ENCODE assay signal across 2 cellular contexts in the genomic region with DNA sequence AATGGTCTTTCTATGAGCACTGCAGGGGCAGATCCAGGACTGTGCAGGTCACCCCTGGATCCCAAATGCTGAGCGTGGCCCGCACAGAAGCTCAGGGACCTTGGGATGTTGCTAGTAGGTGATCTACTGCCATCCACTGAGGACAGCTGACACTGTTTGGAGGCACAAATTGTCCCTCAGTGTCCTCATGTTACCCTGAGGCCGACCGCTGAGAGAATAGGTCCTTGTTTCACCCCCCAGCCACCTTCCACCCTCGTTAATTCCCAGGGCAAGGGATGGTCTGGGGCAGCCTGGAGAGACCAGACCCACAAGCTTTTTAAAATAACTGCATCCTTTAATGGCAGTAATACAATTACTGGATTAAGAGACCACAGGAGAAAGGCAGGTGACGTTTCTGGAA.
TF ChIP-seq lines count a peak whose summit lies in the region.

No MANE protein-coding gene starts in this region.

TF ChIP-seq in HepG2, 621 proteins besides CTCF, POLR2A, EP300 and RAD21:
- TF ChIP-seq, protein P1, sequence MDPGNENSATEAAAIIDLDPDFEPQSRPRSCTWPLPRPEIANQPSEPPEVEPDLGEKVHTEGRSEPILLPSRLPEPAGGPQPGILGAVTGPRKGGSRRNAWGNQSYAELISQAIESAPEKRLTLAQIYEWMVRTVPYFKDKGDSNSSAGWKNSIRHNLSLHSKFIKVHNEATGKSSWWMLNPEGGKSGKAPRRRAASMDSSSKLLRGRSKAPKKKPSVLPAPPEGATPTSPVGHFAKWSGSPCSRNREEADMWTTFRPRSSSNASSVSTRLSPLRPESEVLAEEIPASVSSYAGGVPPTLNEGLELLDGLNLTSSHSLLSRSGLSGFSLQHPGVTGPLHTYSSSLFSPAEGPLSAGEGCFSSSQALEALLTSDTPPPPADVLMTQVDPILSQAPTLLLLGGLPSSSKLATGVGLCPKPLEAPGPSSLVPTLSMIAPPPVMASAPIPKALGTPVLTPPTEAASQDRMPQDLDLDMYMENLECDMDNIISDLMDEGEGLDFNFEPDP (CRISPR knock-in tag; conservative IDR thresholded peaks at IDR 0.05) = no peak
- TF ChIP-seq, protein P2, sequence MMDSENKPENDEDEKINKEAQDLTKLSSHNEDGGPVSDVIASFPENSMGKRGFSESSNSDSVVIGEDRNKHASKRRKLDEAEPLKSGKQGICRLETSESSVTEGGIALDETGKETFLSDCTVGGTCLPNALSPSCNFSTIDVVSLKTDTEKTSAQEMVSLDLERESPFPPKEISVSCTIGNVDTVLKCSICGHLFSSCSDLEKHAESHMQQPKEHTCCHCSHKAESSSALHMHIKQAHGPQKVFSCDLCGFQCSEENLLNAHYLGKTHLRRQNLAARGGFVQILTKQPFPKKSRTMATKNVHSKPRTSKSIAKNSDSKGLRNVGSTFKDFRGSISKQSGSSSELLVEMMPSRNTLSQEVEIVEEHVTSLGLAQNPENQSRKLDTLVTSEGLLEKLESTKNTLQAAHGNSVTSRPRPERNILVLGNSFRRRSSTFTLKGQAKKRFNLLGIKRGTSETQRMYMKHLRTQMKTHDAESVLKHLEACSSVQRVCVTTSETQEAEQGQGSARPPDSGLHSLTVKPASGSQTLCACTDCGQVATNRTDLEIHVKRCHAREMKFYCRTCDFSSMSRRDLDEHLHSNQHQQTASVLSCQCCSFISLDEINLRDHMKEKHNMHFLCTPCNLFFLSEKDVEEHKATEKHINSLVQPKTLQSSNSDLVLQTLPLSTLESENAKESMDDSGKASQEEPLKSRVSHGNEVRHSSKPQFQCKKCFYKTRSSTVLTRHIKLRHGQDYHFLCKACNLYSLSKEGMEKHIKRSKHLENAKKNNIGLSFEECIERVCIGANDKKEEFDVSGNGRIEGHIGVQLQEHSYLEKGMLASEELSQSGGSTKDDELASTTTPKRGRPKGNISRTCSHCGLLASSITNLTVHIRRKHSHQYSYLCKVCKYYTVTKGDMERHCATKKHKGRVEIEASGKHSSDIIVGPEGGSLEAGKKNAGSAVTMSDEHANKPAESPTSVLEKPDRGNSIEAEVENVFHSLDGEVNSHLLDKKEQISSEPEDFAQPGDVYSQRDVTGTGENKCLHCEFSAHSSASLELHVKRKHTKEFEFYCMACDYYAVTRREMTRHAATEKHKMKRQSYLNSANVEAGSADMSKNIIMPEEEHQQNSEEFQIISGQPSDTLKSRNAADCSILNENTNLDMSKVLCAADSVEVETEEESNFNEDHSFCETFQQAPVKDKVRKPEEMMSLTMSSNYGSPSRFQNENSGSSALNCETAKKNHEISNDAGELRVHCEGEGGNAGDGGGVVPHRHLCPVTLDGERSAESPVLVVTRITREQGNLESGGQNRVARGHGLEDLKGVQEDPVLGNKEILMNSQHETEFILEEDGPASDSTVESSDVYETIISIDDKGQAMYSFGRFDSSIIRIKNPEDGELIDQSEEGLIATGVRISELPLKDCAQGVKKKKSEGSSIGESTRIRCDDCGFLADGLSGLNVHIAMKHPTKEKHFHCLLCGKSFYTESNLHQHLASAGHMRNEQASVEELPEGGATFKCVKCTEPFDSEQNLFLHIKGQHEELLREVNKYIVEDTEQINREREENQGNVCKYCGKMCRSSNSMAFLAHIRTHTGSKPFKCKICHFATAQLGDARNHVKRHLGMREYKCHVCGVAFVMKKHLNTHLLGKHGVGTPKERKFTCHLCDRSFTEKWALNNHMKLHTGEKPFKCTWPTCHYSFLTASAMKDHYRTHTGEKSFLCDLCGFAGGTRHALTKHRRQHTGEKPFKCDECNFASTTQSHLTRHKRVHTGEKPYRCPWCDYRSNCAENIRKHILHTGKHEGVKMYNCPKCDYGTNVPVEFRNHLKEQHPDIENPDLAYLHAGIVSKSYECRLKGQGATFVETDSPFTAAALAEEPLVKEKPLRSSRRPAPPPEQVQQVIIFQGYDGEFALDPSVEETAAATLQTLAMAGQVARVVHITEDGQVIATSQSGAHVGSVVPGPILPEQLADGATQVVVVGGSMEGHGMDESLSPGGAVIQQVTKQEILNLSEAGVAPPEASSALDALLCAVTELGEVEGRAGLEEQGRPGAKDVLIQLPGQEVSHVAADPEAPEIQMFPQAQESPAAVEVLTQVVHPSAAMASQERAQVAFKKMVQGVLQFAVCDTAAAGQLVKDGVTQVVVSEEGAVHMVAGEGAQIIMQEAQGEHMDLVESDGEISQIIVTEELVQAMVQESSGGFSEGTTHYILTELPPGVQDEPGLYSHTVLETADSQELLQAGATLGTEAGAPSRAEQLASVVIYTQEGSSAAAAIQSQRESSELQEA (CRISPR knock-in tag; IDR thresholded peaks at IDR 0.05; ENCODE audit: not compliant biosample characterization) = no peak
- TF ChIP-seq RBM22 (optimal IDR thresholded peaks at IDR 0.05; ENCODE audit: low read length) = peak; percentile 8

TF ChIP-seq in GM12878, 131 proteins besides CTCF, POLR2A, EP300 and RAD21:
- TF ChIP-seq, protein P3, sequence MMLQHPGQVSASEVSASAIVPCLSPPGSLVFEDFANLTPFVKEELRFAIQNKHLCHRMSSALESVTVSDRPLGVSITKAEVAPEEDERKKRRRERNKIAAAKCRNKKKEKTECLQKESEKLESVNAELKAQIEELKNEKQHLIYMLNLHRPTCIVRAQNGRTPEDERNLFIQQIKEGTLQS (IDR thresholded peaks at IDR 0.05; ENCODE audit: borderline replicate concordance, extremely low read depth, low read depth, low read length) = no peak
- TF ChIP-seq SMAD5 (IDR thresholded peaks at IDR 0.05; ENCODE audit: low read depth) = no peak
- no peak for TF ChIP-seq ZNF274 (IDR thresholded peaks at IDR 0.05; ENCODE audit: insufficient read depth, insufficient read length)
- TF ChIP-seq JUNB (IDR thresholded peaks at IDR 0.05) = no peak
- no peak for TF ChIP-seq SMC3 (IDR thresholded peaks at IDR 0.05; ENCODE audit: borderline replicate concordance, low read length)
- TF ChIP-seq, protein P4, sequence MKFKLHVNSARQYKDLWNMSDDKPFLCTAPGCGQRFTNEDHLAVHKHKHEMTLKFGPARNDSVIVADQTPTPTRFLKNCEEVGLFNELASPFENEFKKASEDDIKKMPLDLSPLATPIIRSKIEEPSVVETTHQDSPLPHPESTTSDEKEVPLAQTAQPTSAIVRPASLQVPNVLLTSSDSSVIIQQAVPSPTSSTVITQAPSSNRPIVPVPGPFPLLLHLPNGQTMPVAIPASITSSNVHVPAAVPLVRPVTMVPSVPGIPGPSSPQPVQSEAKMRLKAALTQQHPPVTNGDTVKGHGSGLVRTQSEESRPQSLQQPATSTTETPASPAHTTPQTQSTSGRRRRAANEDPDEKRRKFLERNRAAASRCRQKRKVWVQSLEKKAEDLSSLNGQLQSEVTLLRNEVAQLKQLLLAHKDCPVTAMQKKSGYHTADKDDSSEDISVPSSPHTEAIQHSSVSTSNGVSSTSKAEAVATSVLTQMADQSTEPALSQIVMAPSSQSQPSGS (IDR thresholded peaks at IDR 0.05; ENCODE audit: low read length) = no peak
- TF ChIP-seq MTA2 (IDR thresholded peaks at IDR 0.05; ENCODE audit: low read depth) = no peak
- no peak for TF ChIP-seq KDM1A (IDR thresholded peaks at IDR 0.05; ENCODE audit: borderline replicate concordance)
- no peak for TF ChIP-seq NFYA (IDR thresholded peaks at IDR 0.05; ENCODE audit: borderline replicate concordance, low read depth, low read length)
- TF ChIP-seq, protein P5, sequence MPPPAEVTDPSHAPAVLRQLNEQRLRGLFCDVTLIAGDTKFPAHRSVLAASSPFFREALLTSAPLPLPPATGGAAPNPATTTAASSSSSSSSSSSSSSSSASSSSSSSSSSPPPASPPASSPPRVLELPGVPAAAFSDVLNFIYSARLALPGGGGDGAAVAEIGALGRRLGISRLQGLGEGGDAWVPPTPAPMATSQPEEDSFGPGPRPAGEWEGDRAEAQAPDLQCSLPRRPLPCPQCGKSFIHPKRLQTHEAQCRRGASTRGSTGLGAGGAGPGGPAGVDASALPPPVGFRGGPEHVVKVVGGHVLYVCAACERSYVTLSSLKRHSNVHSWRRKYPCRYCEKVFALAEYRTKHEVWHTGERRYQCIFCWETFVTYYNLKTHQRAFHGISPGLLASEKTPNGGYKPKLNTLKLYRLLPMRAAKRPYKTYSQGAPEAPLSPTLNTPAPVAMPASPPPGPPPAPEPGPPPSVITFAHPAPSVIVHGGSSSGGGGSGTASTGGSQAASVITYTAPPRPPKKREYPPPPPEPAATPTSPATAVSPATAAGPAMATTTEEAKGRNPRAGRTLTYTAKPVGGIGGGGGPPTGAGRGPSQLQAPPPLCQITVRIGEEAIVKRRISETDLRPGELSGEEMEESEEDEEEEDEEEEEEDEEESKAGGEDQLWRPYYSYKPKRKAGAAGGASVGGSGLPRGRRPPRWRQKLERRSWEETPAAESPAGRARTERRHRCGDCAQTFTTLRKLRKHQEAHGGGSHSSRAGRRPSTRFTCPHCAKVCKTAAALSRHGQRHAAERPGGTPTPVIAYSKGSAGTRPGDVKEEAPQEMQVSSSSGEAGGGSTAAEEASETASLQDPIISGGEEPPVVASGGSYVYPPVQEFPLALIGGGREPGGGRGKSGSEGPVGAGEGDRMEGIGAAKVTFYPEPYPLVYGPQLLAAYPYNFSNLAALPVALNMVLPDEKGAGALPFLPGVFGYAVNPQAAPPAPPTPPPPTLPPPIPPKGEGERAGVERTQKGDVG (CRISPR knock-in tag; IDR thresholded peaks at IDR 0.05) = no peak
- TF ChIP-seq CHD2 (IDR thresholded peaks at IDR 0.05; ENCODE audit: borderline replicate concordance, low read depth, low read length) = no peak
- TF ChIP-seq STAT3 (IDR thresholded peaks at IDR 0.05; ENCODE audit: low read depth, low read length) = no peak
- TF ChIP-seq MYB (IDR thresholded peaks at IDR 0.05; ENCODE audit: borderline replicate concordance, low read depth, low read length) = no peak
- TF ChIP-seq FOXM1 (IDR thresholded peaks at IDR 0.05; ENCODE audit: low read depth, low read length) = no peak
- TF ChIP-seq, protein P6, sequence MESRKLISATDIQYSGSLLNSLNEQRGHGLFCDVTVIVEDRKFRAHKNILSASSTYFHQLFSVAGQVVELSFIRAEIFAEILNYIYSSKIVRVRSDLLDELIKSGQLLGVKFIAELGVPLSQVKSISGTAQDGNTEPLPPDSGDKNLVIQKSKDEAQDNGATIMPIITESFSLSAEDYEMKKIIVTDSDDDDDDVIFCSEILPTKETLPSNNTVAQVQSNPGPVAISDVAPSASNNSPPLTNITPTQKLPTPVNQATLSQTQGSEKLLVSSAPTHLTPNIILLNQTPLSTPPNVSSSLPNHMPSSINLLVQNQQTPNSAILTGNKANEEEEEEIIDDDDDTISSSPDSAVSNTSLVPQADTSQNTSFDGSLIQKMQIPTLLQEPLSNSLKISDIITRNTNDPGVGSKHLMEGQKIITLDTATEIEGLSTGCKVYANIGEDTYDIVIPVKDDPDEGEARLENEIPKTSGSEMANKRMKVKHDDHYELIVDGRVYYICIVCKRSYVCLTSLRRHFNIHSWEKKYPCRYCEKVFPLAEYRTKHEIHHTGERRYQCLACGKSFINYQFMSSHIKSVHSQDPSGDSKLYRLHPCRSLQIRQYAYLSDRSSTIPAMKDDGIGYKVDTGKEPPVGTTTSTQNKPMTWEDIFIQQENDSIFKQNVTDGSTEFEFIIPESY (IDR thresholded peaks at IDR 0.05) = no peak
